ENCODE assay signal across 8 cellular contexts in the genomic region with DNA sequence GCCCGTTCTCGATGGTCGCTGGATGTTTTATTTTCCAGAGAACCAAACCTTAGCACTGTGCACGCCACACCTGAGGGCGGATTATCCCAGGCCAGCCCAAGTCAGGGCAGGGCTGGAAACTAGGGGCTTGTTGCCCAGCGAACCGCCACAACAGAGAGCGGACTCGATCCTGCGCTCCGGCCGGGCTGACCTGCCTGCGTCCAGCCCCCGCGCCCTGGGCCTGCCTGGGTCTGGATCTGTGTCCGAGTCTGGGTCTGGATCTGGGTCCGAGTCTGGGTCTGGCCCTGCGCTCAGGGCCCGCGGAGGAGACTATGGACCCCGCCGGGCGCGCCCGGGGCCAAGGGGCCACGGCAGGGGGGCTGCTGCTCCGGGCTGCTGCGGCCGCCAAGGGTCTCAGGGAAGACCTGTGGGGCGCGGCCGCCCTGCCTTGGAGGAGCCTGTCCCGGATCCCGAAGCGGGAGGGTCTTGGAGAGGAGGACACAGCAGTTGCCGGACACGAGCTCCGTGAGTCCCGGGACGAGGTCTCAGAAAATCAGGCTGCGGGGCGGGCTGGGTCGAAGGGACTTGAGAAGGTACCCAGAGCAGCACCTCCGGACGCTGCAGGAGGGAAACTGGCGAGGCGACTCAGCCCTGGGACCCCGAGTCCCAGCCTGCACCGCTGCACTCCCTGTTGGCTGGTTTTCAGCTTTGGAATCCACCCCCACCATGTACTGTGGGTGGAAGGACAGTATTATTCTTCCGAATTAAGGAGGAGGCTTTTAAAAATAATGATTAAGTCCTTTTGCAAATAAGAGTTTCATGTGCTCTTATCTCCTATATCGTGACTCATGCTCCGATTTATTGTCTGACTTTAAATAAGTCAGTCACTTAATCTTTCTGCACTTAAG. TPM values are rescaled to one million over a fixed set of nuclear protein-coding genes. Genes with fewer than 3 reads are reported as not detected.
A peak's percentile ranks its signal among the peaks of the same experiment; 100 is the strongest.
DNase-seq lines count a peak whose midpoint lies in the region; ATAC-seq and TF ChIP-seq lines count a peak whose summit lies in the region.

A gene (plus strand): TSS at position 130 of the 887 bp plus-strand sequence. CDS start 182 bp downstream, at position 312.

- no peaks in the 10 kb centered on the region for H3K79me1 ChIP-seq in neuronal stem cell (ENCODE audit: low read depth, low read length)

- H3K9me3 ChIP-seq in neuronal stem cell (replicated peaks in 1 of 2; ENCODE audit: control insufficient read depth in 2 of 2, insufficient read depth in 1 of 2, low read depth in 1 of 2, low read length in 2 of 2) = no peaks in the 10 kb centered on the region

- no peak within 1 kb of the TSS for H2AFZ ChIP-seq in neuronal stem cell (ENCODE audit: low read length)

- no peak within 1 kb of the TSS for H3K14ac ChIP-seq in neuronal stem cell (ENCODE audit: low read length)

- H2BK15ac ChIP-seq in neuronal stem cell (ENCODE audit: low read length) = peak within 1 kb of the TSS; percentile 68

- H3K4me2 ChIP-seq in neuronal stem cell (ENCODE audit: insufficient read depth, low read length, poor library complexity, severe bottlenecking) = peak within 1 kb of the TSS; percentile 93

- no peak within 1 kb of the TSS for H3K4ac ChIP-seq in neuronal stem cell (ENCODE audit: low read length)

- no peak for TF ChIP-seq CTCF in GM13976 (IDR thresholded peaks at IDR 0.05; ENCODE audit: borderline replicate concordance, control extremely low read depth, extremely low read depth, insufficient read depth, missing control alignments)

- peak within 1 kb of the TSS; percentile 47 for H2AK5ac ChIP-seq in neuronal stem cell (ENCODE audit: low read depth, low read length)

- no peak within 1 kb of the TSS for H4K8ac ChIP-seq in neuronal stem cell (ENCODE audit: low read depth, low read length)

- no peak within 1 kb of the TSS for H3K23ac ChIP-seq in neuronal stem cell (ENCODE audit: low read depth, low read length, poor library complexity)

- ATAC-seq in GM18909 (IDR thresholded peaks at IDR 0.05; ENCODE audit: poor library complexity, unreplicated experiment) (no peak), GM18870 (IDR thresholded peaks at IDR 0.05; ENCODE audit: unreplicated experiment) (no peak), GM18907 (IDR thresholded peaks at IDR 0.05; ENCODE audit: unreplicated experiment) (no peak)

- peak within 1 kb of the TSS; percentile 93 for H3K9ac ChIP-seq in neuronal stem cell (ENCODE audit: low read depth, low read length, poor library complexity)

- in situ Hi-C loops in GM13976 (cut with MboI; ENCODE audit: low sequenced_read_pairs, unreplicated experiment) = no loop called here

- peak within 1 kb of the TSS; percentile 85 for H2BK5ac ChIP-seq in neuronal stem cell (ENCODE audit: low read length)

- peak within 1 kb of the TSS in 1 of 2 donors; percentile 86 for H3K4me3 ChIP-seq in neuronal stem cell (ENCODE audit: low read length in 2 of 2)

- DNase-seq in GM13976 (ENCODE audit: low spot score) (peak; percentile 46), SW480 (ENCODE audit: low spot score) (peak; percentile 6), germinal center (ENCODE audit: low spot score) (peak; percentile 13), neuronal stem cell (ENCODE audit: low spot score) (peak; percentile 29), NCI-H1694 (lab: John Stamatoyannopoulos, UW) (no peak)

- H2BK12ac ChIP-seq in neuronal stem cell (ENCODE audit: low read length) = peak within 1 kb of the TSS; percentile 95

- H3K27ac ChIP-seq in neuronal stem cell (replicated peaks; ENCODE audit: low read length) = no peak within 1 kb of the TSS

- no peaks in the 10 kb centered on the region for H3K27me3 ChIP-seq in neuronal stem cell (ENCODE audit: control insufficient read depth in 3 of 3, insufficient read depth in 3 of 3, low read depth in 1 of 3, low read length in 3 of 3)

- H3K36me3 ChIP-seq in neuronal stem cell (replicated peaks in 1 of 2; ENCODE audit: control insufficient read depth in 2 of 2, insufficient read depth in 2 of 2, low read length in 2 of 2) = no peaks in the 10 kb centered on the region

- H3K18ac ChIP-seq in neuronal stem cell (ENCODE audit: low read length) = peak within 1 kb of the TSS; percentile 98

- H4K91ac ChIP-seq in neuronal stem cell (ENCODE audit: low read depth, low read length, poor library complexity) = peak within 1 kb of the TSS; percentile 9

- peak within 1 kb of the TSS; percentile 65 for H2BK120ac ChIP-seq in neuronal stem cell (ENCODE audit: low read depth, low read length)

- peaks cover 8 to 9% of the 10 kb centered on the region in 2 donors for H3K4me1 ChIP-seq in neuronal stem cell (ENCODE audit: control insufficient read depth in 2 of 2, insufficient read depth in 1 of 2, low read depth in 1 of 2, low read length in 2 of 2)

- no CpG with 5 or more reads among the region's 52 CpGs for WGBS in neuronal stem cell (ENCODE audit: extremely low coverage in 2 of 2, insufficient read length in 2 of 2, insufficient replicate concordance in 1 of 2), 2 donors

RNA-seq across cellular contexts. Expression of the gene that starts here (rescaled TPM):
- 0.21 TPM for polyA plus RNA-seq in neuronal stem cell (2013, experiment 1 of 2)
- 0.10 TPM for polyA plus RNA-seq in neuronal stem cell (2013, experiment 2 of 2)
